In the genomic region with DNA sequence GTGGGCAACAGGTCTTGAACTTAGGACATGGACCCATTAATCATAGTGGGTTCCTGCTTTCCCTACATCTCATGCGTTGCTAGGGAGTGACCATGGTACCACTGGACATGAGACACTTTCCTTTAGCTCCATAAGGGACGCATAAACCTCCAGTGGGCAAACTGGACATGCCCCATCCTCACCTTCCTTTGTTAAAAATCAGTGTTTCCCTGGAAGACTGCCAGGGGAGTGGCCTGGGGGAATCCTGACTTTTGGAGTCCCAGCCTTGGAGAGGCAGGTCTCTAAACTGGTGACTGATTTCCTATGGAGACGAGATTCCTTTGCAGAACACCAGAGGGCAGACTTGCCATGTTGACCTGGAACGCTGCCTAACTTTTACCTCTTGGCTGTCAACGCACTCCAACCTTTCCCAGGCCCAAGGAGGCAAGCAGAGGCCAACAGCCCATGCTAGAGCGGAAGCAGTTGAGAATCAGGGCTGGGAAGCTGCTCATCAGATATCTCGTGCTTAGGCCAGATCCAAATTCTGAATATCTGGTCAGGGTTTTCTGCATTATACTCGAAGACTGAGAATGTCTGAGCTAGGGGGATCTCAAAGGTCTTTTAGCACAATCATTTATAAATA, we compare ENCODE assay signal across 8 cellular contexts. TPM values are rescaled to one million over a fixed set of nuclear protein-coding genes. Genes with fewer than 3 reads are reported as not detected.
DNase-seq lines count a peak whose midpoint lies in the region; ATAC-seq and TF ChIP-seq lines count a peak whose summit lies in the region.

No MANE protein-coding gene starts in this region.

- no peak overlapping the region for H3K4me2 ChIP-seq in parathyroid adenoma (ENCODE audit: low read length)

- peak; percentile 82 for TF ChIP-seq CTCF in GM12872 (IDR thresholded peaks at IDR 0.05; ENCODE audit: insufficient read depth, low read depth, low read length)
- peak in 3 of 4 experiments; percentile 83 to 86 (median 84) for TF ChIP-seq CTCF in gastroesophageal sphincter (IDR thresholded peaks at IDR 0.05)
- peak; percentile 90 for TF ChIP-seq CTCF in parathyroid adenoma (IDR thresholded peaks at IDR 0.05)

- DNase-seq in A172 (ENCODE audit: low spot score) = peak; percentile 71
- DNase-seq in HUDEP-2 (lab: John Stamatoyannopoulos, UW; ENCODE audit: unreplicated experiment in 76 of 76) = peak in 55 of 76 experiments; percentile 3 to 73 (median 29)
- peak; percentile 73 for DNase-seq in RKO (ENCODE audit: low spot score)
- peak; percentile 75 for DNase-seq in activated naive CD4-positive, alpha-beta T cell treated with anti-CD3 and anti-CD28 coated beads for 36 hours

- TF ChIP-seq EP300 in gastroesophageal sphincter (IDR thresholded peaks at IDR 0.05) = no peak

- H3K36me3 ChIP-seq in gastroesophageal sphincter (no peaks in the 10 kb centered on the region), parathyroid adenoma (ENCODE audit: control insufficient read depth, insufficient read depth, low read length) (no peaks in the 10 kb centered on the region)

- H3K9me3 Mint-ChIP-seq in activated naive CD4-positive, alpha-beta T cell treated with anti-CD3 and anti-CD28 coated beads for 36 hours = peaks cover 1% of the 10 kb centered on the region

- H3K27me3 Mint-ChIP-seq in activated naive CD4-positive, alpha-beta T cell treated with anti-CD3 and anti-CD28 coated beads for 36 hours (ENCODE audit: low read depth) = no peaks in the 10 kb centered on the region

- H3K9me3 ChIP-seq in gastroesophageal sphincter (no peaks in the 10 kb centered on the region), parathyroid adenoma (ENCODE audit: control insufficient read depth, low read length) (no peaks in the 10 kb centered on the region)

- WGBS in gastroesophageal sphincter (ENCODE audit: low coverage in 1 of 2), 2 donors = 33 to 100% methylated on average over 1 to 5 of the region's 8 CpGs

- no peak overlapping the region for H3K4me3 ChIP-seq in gastroesophageal sphincter
- H3K4me3 ChIP-seq in parathyroid adenoma (ENCODE audit: low read depth, low read length) = no peak overlapping the region

- H3K4me1 ChIP-seq in gastroesophageal sphincter (peaks cover 0 to 9% (median 4%) of the 10 kb centered on the region in 3 donors), parathyroid adenoma (peaks cover 4% of the 10 kb centered on the region)

- no peak for TF ChIP-seq POLR2A in gastroesophageal sphincter (IDR thresholded peaks at IDR 0.05)

- peak overlapping the region; percentile 67 for H2AFZ ChIP-seq in parathyroid adenoma

- H3K4me1 Mint-ChIP-seq in activated naive CD4-positive, alpha-beta T cell treated with anti-CD3 and anti-CD28 coated beads for 36 hours (ENCODE audit: low read depth) = peaks cover 27% of the 10 kb centered on the region

- no peaks in the 10 kb centered on the region for H3K27me3 ChIP-seq in gastroesophageal sphincter
- H3K27me3 ChIP-seq in parathyroid adenoma (ENCODE audit: control insufficient read depth, insufficient read depth, low read length) = no peaks in the 10 kb centered on the region

- H3K79me2 ChIP-seq in parathyroid adenoma = no peaks in the 10 kb centered on the region

- CTCF ChIA-PET in activated naive CD4-positive, alpha-beta T cell treated with anti-CD3 and anti-CD28 coated beads for 36 hours (lab: Charles Lee) = interaction anchor here (0.6 to 10.5 kb wide), 28 partner anchors 9 to 227 kb away, joined by 3 to 359 read pairs (median 4); partner anchors contain the start of gene CX3CR1

- H3K4me3 Mint-ChIP-seq in activated naive CD4-positive, alpha-beta T cell treated with anti-CD3 and anti-CD28 coated beads for 36 hours = no peak overlapping the region

- intact Hi-C loops in activated naive CD4-positive, alpha-beta T cell treated with anti-CD3 and anti-CD28 coated beads for 36 hours (cut with micrococcal nuclease) = loop anchor here (1.0 kb wide), 4 partner anchors 19 to 189 kb away; no protein-coding TSS in a partner anchor

- no peak overlapping the region for H3K9ac ChIP-seq in parathyroid adenoma

- no peak overlapping the region for H3K27ac Mint-ChIP-seq in activated naive CD4-positive, alpha-beta T cell treated with anti-CD3 and anti-CD28 coated beads for 36 hours

- H3K36me3 Mint-ChIP-seq in activated naive CD4-positive, alpha-beta T cell treated with anti-CD3 and anti-CD28 coated beads for 36 hours (ENCODE audit: low read depth) = no peaks in the 10 kb centered on the region

- peak overlapping the region in 2 of 4 donors; percentile 4 to 33 for H3K27ac ChIP-seq in gastroesophageal sphincter
- H3K27ac ChIP-seq in parathyroid adenoma = peak overlapping the region; percentile 21

- ATAC-seq in gastroesophageal sphincter = peak; percentile 54
- ATAC-seq in GM21526 (IDR thresholded peaks at IDR 0.05; ENCODE audit: low FRiP score, unreplicated experiment) = no peak

RNA-seq across cellular contexts. Expression of gene XIRP1, which starts 2.6 kb away (rescaled TPM):
- total RNA-seq in A172 (2014; rRNA removed; shearing (Covaris generic)) = not detected in 2 replicates
- under 1 TPM; 0.62 to 0.72 TPM for total RNA-seq in activated naive CD4-positive, alpha-beta T cell treated with anti-CD3 and anti-CD28 coated beads for 36 hours
- total RNA-seq in gastroesophageal sphincter = under 1 TPM in 1 of 4 donors, not detected in 3; 0.40 TPM

RNA-seq across cellular contexts. Expression of gene CSRNP1, which starts 36.4 kb away (rescaled TPM):
- total RNA-seq in A172 (2014; rRNA removed; shearing (Covaris generic)) = 19.7 and 22.4 TPM in 2 replicates
- 10 to 100 TPM; 66.5 to 71.0 TPM for total RNA-seq in activated naive CD4-positive, alpha-beta T cell treated with anti-CD3 and anti-CD28 coated beads for 36 hours
- total RNA-seq in gastroesophageal sphincter = 10 to 100 TPM; 30.4 to 59.0 (median 40.8) TPM
